Comparison of ENCODE assay signal across 9 cellular contexts in the genomic region with DNA sequence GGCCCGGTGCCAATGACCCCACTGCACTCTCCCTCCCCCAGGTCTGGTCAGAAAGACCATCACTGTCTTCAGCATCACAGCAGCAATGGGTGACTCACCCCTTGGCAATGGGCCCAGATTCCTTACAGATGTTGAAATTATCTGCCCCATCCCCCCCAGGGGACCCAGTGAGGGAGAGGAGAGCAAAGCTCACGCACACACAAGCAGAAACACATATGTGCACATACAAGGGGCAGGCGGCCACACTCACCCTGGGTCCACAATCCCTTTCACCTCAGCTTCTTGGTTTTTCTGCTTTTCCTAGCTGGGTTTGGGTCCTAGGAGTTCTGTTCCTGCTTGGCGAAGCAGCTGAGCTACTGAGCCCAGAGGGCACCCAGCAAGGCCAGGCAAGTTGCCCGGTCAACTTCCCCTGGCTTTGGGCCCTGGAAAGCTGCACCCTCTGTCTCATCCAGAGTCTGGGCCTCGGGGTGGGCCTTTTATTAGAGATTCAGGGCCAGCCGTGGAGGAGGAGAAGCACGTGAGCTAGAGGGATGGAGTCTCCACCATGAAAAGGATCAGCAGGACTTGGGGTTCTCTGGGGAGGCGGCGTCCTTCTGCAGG. TPM values are rescaled to one million over a fixed set of nuclear protein-coding genes. Genes with fewer than 3 reads are reported as not detected.
DNase-seq lines count a peak whose midpoint lies in the region; ATAC-seq and TF ChIP-seq lines count a peak whose summit lies in the region.
"Had no signal": no experiment of that assay in that cellular context is flagged by ENCODE, and none has a peak within 500 bp of the region (broad histone marks: within the 10 kb centered on the region; RNA-seq: fewer than 3 reads in every experiment).

No MANE protein-coding gene starts in this region.

- ATAC-seq in activated T-cell treated with anti-CD3 and anti-CD28 coated beads, Interleukin-2, amount 50 U/mL, for 72 hours (replicated peaks in 1 of 2) = no peak
- ATAC-seq in HG03460 (IDR thresholded peaks at IDR 0.05; ENCODE audit: unreplicated experiment) (no peak), GM18517 (IDR thresholded peaks at IDR 0.05; ENCODE audit: unreplicated experiment) (no peak), GM18498 (IDR thresholded peaks at IDR 0.05; ENCODE audit: unreplicated experiment) (no peak)

- DNase-seq in EH (ENCODE audit: low read depth) (peak; percentile 98), M059J (ENCODE audit: low read depth) (peak; percentile 95), glutamatergic neuron (no peak), posterior vena cava (ENCODE audit: low spot score) (peak; percentile 97)
- DNase-seq in activated T-cell treated with anti-CD3 and anti-CD28 coated beads, Interleukin-2, amount 50 U/mL, for 72 hours = peak; percentile 47 to 51

- H3K36me3 Mint-ChIP-seq in activated T-cell treated with anti-CD3 and anti-CD28 coated beads, Interleukin-2, amount 50 U/mL, for 72 hours (ENCODE audit: insufficient read depth in 2 of 2) = no peaks in the 10 kb centered on the region
- no peaks in the 10 kb centered on the region for H3K36me3 Mint-ChIP-seq in glutamatergic neuron (ENCODE audit: unreplicated experiment)

- H3K9me3 Mint-ChIP-seq in activated T-cell treated with anti-CD3 and anti-CD28 coated beads, Interleukin-2, amount 50 U/mL, for 72 hours = no peaks in the 10 kb centered on the region
- peaks cover 22% of the 10 kb centered on the region for H3K9me3 Mint-ChIP-seq in glutamatergic neuron (ENCODE audit: unreplicated experiment)

- H3K27ac Mint-ChIP-seq in activated T-cell treated with anti-CD3 and anti-CD28 coated beads, Interleukin-2, amount 50 U/mL, for 72 hours = no peak overlapping the region
- H3K27ac Mint-ChIP-seq in glutamatergic neuron (ENCODE audit: unreplicated experiment) = peak overlapping the region; percentile 38

- TF ChIP-seq CTCF in glutamatergic neuron (IDR thresholded peaks at IDR 0.05; ENCODE audit: partially characterized antibody, unreplicated experiment) = no peak

- peaks cover 20% of the 10 kb centered on the region for H3K27me3 Mint-ChIP-seq in activated T-cell treated with anti-CD3 and anti-CD28 coated beads, Interleukin-2, amount 50 U/mL, for 72 hours (ENCODE audit: low read depth)
- peaks cover 14% of the 10 kb centered on the region for H3K27me3 Mint-ChIP-seq in glutamatergic neuron (ENCODE audit: unreplicated experiment)

- intact Hi-C loops in posterior vena cava (cut with DNase I) = loop anchor here in 1 of 2 donors (5.0 kb wide), 1 partner anchor 34 kb away; no protein-coding TSS in a partner anchor

- peaks cover 45% of the 10 kb centered on the region for H3K4me1 Mint-ChIP-seq in activated T-cell treated with anti-CD3 and anti-CD28 coated beads, Interleukin-2, amount 50 U/mL, for 72 hours (ENCODE audit: low read depth)
- peaks cover 31% of the 10 kb centered on the region for H3K4me1 Mint-ChIP-seq in glutamatergic neuron (ENCODE audit: low read depth, unreplicated experiment)

- no peak overlapping the region for H3K4me3 Mint-ChIP-seq in activated T-cell treated with anti-CD3 and anti-CD28 coated beads, Interleukin-2, amount 50 U/mL, for 72 hours
- no peak overlapping the region for H3K4me3 Mint-ChIP-seq in glutamatergic neuron (ENCODE audit: unreplicated experiment)

RNA-seq across cellular contexts. Expression of a gene that starts 2.6 kb away (rescaled TPM):
- 2.0 and 4.0 TPM in 2 replicates for total RNA-seq in M059J (2014; rRNA removed; shearing (Covaris generic))
- under 1 TPM; 0.49 to 0.82 TPM for total RNA-seq in activated T-cell treated with anti-CD3 and anti-CD28 coated beads, Interleukin-2, amount 50 U/mL, for 72 hours
- total RNA-seq in glutamatergic neuron (ENCODE audit: unreplicated experiment) = 52.2 TPM
- total RNA-seq in posterior vena cava = 100 to 1,000 TPM in 1 of 2 donors, 10 to 100 TPM in 1; 93.3 to 179 TPM
- total RNA-seq: T-helper 2 cell treated with Interferon-gamma antibody and Interleukin-4, amounts not matched to agents 100 ng/mL and 5 ng/mL, for 36 hours had no signal

RNA-seq across cellular contexts. Expression of a gene that starts 56.6 kb away (rescaled TPM):
- 128 and 144 TPM in 2 replicates for total RNA-seq in M059J (2014; rRNA removed; shearing (Covaris generic))
- total RNA-seq in activated T-cell treated with anti-CD3 and anti-CD28 coated beads, Interleukin-2, amount 50 U/mL, for 72 hours = 10 to 100 TPM; 55.1 to 63.1 TPM
- total RNA-seq in glutamatergic neuron (ENCODE audit: unreplicated experiment) (38.9 TPM), posterior vena cava (10 to 100 TPM; 55.5 to 62.8 TPM)

Comparison
In these comparisons a context has a peak if more than half of its experiments do, and no peak if none do; other contexts are left out.
1. RNA of a gene that starts 2.6 kb away (total RNA-seq): 93.3 to 179 TPM in posterior vena cava and 52.2 TPM in glutamatergic neuron (single experiment); 2.0 to 4.0 TPM in M059J and 0.49 to 0.82 TPM in activated T-cell treated with anti-CD3 and anti-CD28 coated beads, Interleukin-2, amount 50 U/mL, for 72 hours; every median in the first group is over 10 times any median in the second.